ENCODE assay signal across 8 cellular contexts in the genomic region with DNA sequence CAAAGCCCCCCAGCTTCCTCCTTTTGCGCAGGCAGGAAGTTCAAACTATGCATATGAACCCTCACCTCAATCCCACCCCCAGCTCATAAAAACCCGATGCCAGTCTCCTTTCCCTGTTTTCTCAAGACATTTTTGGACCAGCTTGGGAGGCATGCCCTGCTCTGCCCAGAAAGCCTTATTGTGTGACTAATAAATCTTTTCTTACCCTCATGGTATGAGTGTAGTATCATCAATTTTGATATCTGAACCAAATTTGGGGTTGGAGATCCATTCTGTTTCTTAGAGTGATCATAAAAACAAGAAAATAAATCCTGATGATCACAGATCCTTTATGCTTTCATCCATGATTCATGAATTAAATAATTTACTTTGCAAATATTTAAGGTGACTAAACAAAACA.
"Had no signal": no experiment of that assay in that cellular context is flagged by ENCODE, and none has a peak within 500 bp of the region (broad histone marks: within the 10 kb centered on the region; RNA-seq: fewer than 3 reads in every experiment).

No MANE protein-coding gene starts in this region.

- DNase-seq: GDM1, GF-D8 had no signal

- ATAC-seq: GM12878 had no signal

- H3K4me3 ChIP-seq: GM12878 had no signal

- FAIRE-seq: G401.6, GM12878, GM12891, GM12892, GM18507, GM19239 had no signal
